ENCODE assay signal across 18 cellular contexts in genomic region chr6:110398778-110399177, GRCh38. TPM values are rescaled to one million over a fixed set of nuclear protein-coding genes. Genes with fewer than 3 reads are reported as not detected.
DNase-seq lines count a peak whose midpoint lies in the region; ATAC-seq lines count a peak whose summit lies in the region.
"Had no signal": no experiment of that assay in that cellular context is flagged by ENCODE, and none has a peak within 500 bp of the region (broad histone marks: within the 10 kb centered on the region; RNA-seq: fewer than 3 reads in every experiment).

No MANE protein-coding gene starts in this region.

- CTCF ChIA-PET in activated CD4-positive, alpha-beta T cell treated with anti-CD3 and anti-CD28 coated beads for 36 hours (lab: Charles Lee) = no interaction called here

- no peaks in the 10 kb centered on the region for H3K36me3 Mint-ChIP-seq in stimulated activated effector memory CD8-positive, alpha-beta T cell treated with anti-CD3 and anti-CD28 coated beads, Interleukin-12 subunit alpha, Interleukin-12 subunit beta, amount 100 ng/mL, for 72 hours
- H3K36me3 Mint-ChIP-seq in activated CD4-positive, alpha-beta T cell treated with anti-CD3 and anti-CD28 coated beads for 36 hours (ENCODE audit: low read depth) = no peaks in the 10 kb centered on the region
- H3K36me3 Mint-ChIP-seq: activated naive CD4-positive, alpha-beta T cell treated with anti-CD3 and anti-CD28 coated beads, Interleukin-2, amount 50 U/mL, for 24 hours; natural killer cell treated with Interleukin-12 subunit alpha and Interleukin-12 subunit beta and Interleukin-15 and Interleukin-18, amount 100 ng/mL, for 72 hours had no signal

- no peaks in the 10 kb centered on the region for H3K9me3 Mint-ChIP-seq in stimulated activated effector memory CD8-positive, alpha-beta T cell treated with anti-CD3 and anti-CD28 coated beads, Interleukin-12 subunit alpha, Interleukin-12 subunit beta, amount 100 ng/mL, for 72 hours
- no peaks in the 10 kb centered on the region for H3K9me3 Mint-ChIP-seq in activated CD4-positive, alpha-beta T cell treated with anti-CD3 and anti-CD28 coated beads for 36 hours (ENCODE audit: low read depth)
- H3K9me3 Mint-ChIP-seq: activated naive CD4-positive, alpha-beta T cell treated with anti-CD3 and anti-CD28 coated beads, Interleukin-2, amount 50 U/mL, for 24 hours; natural killer cell treated with Interleukin-12 subunit alpha and Interleukin-12 subunit beta and Interleukin-15 and Interleukin-18, amount 100 ng/mL, for 72 hours; T-helper 1 cell treated with Interleukin-12 subunit alpha and Interleukin-12 subunit beta and Interleukin-4 antibody, amounts not matched to agents 30 μg/mL and 1 μg/mL, for 36 hours had no signal

- H3K27ac Mint-ChIP-seq in stimulated activated effector memory CD8-positive, alpha-beta T cell treated with anti-CD3 and anti-CD28 coated beads, Interleukin-12 subunit alpha, Interleukin-12 subunit beta, amount 100 ng/mL, for 72 hours = no peak overlapping the region
- H3K27ac Mint-ChIP-seq in activated CD4-positive, alpha-beta T cell treated with anti-CD3 and anti-CD28 coated beads for 36 hours = no peak overlapping the region
- H3K27ac Mint-ChIP-seq: natural killer cell treated with Interleukin-12 subunit alpha and Interleukin-12 subunit beta and Interleukin-15 and Interleukin-18, amount 100 ng/mL, for 72 hours; T-helper 1 cell treated with Interleukin-12 subunit alpha and Interleukin-12 subunit beta and Interleukin-4 antibody, amounts not matched to agents 30 μg/mL and 1 μg/mL, for 36 hours had no signal

- DNase-seq in NOMO-1 treated with DMSO at 0.1 percent for 48 hours (lab: John Stamatoyannopoulos, UW; ENCODE audit: unreplicated experiment) = peak; percentile 2
- no peak for DNase-seq in NOMO-1 treated with dmso at 0.1 percent for 144 hours (lab: John Stamatoyannopoulos, UW; ENCODE audit: unreplicated experiment)
- DNase-seq in RPMI7951 (ENCODE audit: low read depth) = peak; percentile 21
- peak; percentile 41 for DNase-seq in fibroblast of gingiva (ENCODE audit: low read depth)
- no peak for DNase-seq in stimulated activated effector memory CD8-positive, alpha-beta T cell treated with anti-CD3 and anti-CD28 coated beads, Interleukin-12 subunit alpha, Interleukin-12 subunit beta, amount 100 ng/mL, for 72 hours (ENCODE audit: low spot score in 2 of 2)
- no peak for DNase-seq in stimulated activated naive CD4-positive, alpha-beta T cell treated with Interleukin-2 at 50 U/mL for 16 hours (lab: John Stamatoyannopoulos, UW)
- no peak for DNase-seq in activated CD4-positive, alpha-beta T cell treated with anti-CD3 and anti-CD28 coated beads for 36 hours
- no peak for DNase-seq in activated CD4-positive, alpha-beta T cell treated with anti-CD3 and anti-CD28 coated beads for 4 hours
- DNase-seq: 8988T, heart left ventricle, NCI-H2029, spleen, transverse colon had no signal

- intact Hi-C loops in activated CD4-positive, alpha-beta T cell treated with anti-CD3 and anti-CD28 coated beads for 36 hours (cut with DNase I, micrococcal nuclease) = loop anchor here in 1 of 2 experiments (10.0 kb wide), 1 partner anchor 804 kb away; no protein-coding TSS in a partner anchor

- ATAC-seq in stimulated activated effector memory CD8-positive, alpha-beta T cell treated with anti-CD3 and anti-CD28 coated beads, Interleukin-12 subunit alpha, Interleukin-12 subunit beta, amount 100 ng/mL, for 72 hours = peak; percentile 16
- ATAC-seq in activated CD4-positive, alpha-beta T cell treated with anti-CD3 and anti-CD28 coated beads for 36 hours = no peak
- ATAC-seq: HepG2 had no signal

- H3K4me3 Mint-ChIP-seq in stimulated activated effector memory CD8-positive, alpha-beta T cell treated with anti-CD3 and anti-CD28 coated beads, Interleukin-12 subunit alpha, Interleukin-12 subunit beta, amount 100 ng/mL, for 72 hours = no peak overlapping the region
- H3K4me3 Mint-ChIP-seq in activated CD4-positive, alpha-beta T cell treated with anti-CD3 and anti-CD28 coated beads for 36 hours = no peak overlapping the region
- H3K4me3 Mint-ChIP-seq: activated naive CD4-positive, alpha-beta T cell treated with anti-CD3 and anti-CD28 coated beads, Interleukin-2, amount 50 U/mL, for 24 hours; natural killer cell treated with Interleukin-12 subunit alpha and Interleukin-12 subunit beta and Interleukin-15 and Interleukin-18, amount 100 ng/mL, for 72 hours; T-helper 1 cell treated with Interleukin-12 subunit alpha and Interleukin-12 subunit beta and Interleukin-4 antibody, amounts not matched to agents 30 μg/mL and 1 μg/mL, for 36 hours had no signal

- H3K4me1 Mint-ChIP-seq in stimulated activated effector memory CD8-positive, alpha-beta T cell treated with anti-CD3 and anti-CD28 coated beads, Interleukin-12 subunit alpha, Interleukin-12 subunit beta, amount 100 ng/mL, for 72 hours = no peaks in the 10 kb centered on the region
- no peaks in the 10 kb centered on the region for H3K4me1 Mint-ChIP-seq in activated CD4-positive, alpha-beta T cell treated with anti-CD3 and anti-CD28 coated beads for 36 hours
- H3K4me1 Mint-ChIP-seq: activated naive CD4-positive, alpha-beta T cell treated with anti-CD3 and anti-CD28 coated beads, Interleukin-2, amount 50 U/mL, for 24 hours had no signal

- POLR2A ChIA-PET in activated CD4-positive, alpha-beta T cell treated with anti-CD3 and anti-CD28 coated beads for 36 hours (lab: Charles Lee) = no interaction called here

- no peaks in the 10 kb centered on the region for H3K27me3 Mint-ChIP-seq in activated CD4-positive, alpha-beta T cell treated with anti-CD3 and anti-CD28 coated beads for 36 hours
- H3K27me3 Mint-ChIP-seq: activated naive CD4-positive, alpha-beta T cell treated with anti-CD3 and anti-CD28 coated beads, Interleukin-2, amount 50 U/mL, for 24 hours; natural killer cell treated with Interleukin-12 subunit alpha and Interleukin-12 subunit beta and Interleukin-15 and Interleukin-18, amount 100 ng/mL, for 72 hours had no signal

RNA-seq across cellular contexts. Expression of gene DDO, which starts 16.6 kb away (rescaled TPM):
- total RNA-seq in RPMI7951 (2014; rRNA removed; shearing (Covaris generic)) = 5.5 and 6.0 TPM in 2 replicates
- total RNA-seq in activated CD4-positive, alpha-beta T cell treated with anti-CD3 and anti-CD28 coated beads for 36 hours = not detected

RNA-seq across cellular contexts. Expression of gene METTL24, which starts 40.6 kb away (rescaled TPM):
- not detected in 2 replicates for total RNA-seq in RPMI7951 (2014; rRNA removed; shearing (Covaris generic))
- not detected for total RNA-seq in activated CD4-positive, alpha-beta T cell treated with anti-CD3 and anti-CD28 coated beads for 36 hours
- total RNA-seq: dermis microvascular lymphatic vessel endothelial cell; HepG2; natural killer cell treated with Interleukin-12 subunit alpha and Interleukin-12 subunit beta and Interleukin-15 and Interleukin-18, amount 100 ng/mL, for 72 hours had no signal

Comparison
In these comparisons a context has a peak if more than half of its experiments do, and no peak if none do; other contexts are left out.
1. DNase-seq: peak in NOMO-1 treated with DMSO at 0.1 percent for 48 hours (single experiment), RPMI7951 (single experiment) and fibroblast of gingiva (single experiment); none in NOMO-1 treated with dmso at 0.1 percent for 144 hours (single experiment), stimulated activated effector memory CD8-positive, alpha-beta T cell treated with anti-CD3 and anti-CD28 coated beads, Interleukin-12 subunit alpha, Interleukin-12 subunit beta, amount 100 ng/mL, for 72 hours (0 of 2), stimulated activated naive CD4-positive, alpha-beta T cell treated with Interleukin-2 at 50 U/mL for 16 hours (single experiment), activated CD4-positive, alpha-beta T cell treated with anti-CD3 and anti-CD28 coated beads for 36 hours (single experiment) and activated CD4-positive, alpha-beta T cell treated with anti-CD3 and anti-CD28 coated beads for 4 hours (0 of 2).